Comparison of ENCODE assay signal across 8 cellular contexts in genomic region chr2:219598308-219599078, GRCh38. TPM values are rescaled to one million over a fixed set of nuclear protein-coding genes. Genes with fewer than 3 reads are reported as not detected.
A peak's percentile ranks its signal among the peaks of the same experiment; 100 is the strongest.
DNase-seq lines count a peak whose midpoint lies in the region; ATAC-seq and TF ChIP-seq lines count a peak whose summit lies in the region.

No MANE protein-coding gene starts in this region.

- 28% methylated on average over 9 of the region's 9 CpGs for WGBS in liver
- 32 to 33% methylated on average over 9 of the region's 9 CpGs for WGBS in upper lobe of left lung, 2 donors

- TF ChIP-seq POLR2A in upper lobe of left lung (IDR thresholded peaks at IDR 0.05) = no peak

- DNase-seq in right atrium auricular region (ENCODE audit: low spot score) (no peak), Right ventricle myocardium inferior (ENCODE audit: missing footprints) (no peak), upper lobe of left lung (no peak), middle frontal gyrus (ENCODE audit: extremely low spot score, low spot score) (no peak), putamen (ENCODE audit: low spot score) (no peak)
- no peak for DNase-seq in activated naive CD8-positive, alpha-beta T cell treated with anti-CD3 and anti-CD28 coated beads for 36 hours
- DNase-seq in activated CD4-positive, alpha-beta T cell treated with anti-CD3 and anti-CD28 coated beads for 1 hour = no peak

- ATAC-seq in Right ventricle myocardium inferior = no peak
- no peak for ATAC-seq in upper lobe of left lung (ENCODE audit: low FRiP score in 2 of 2)

- H3K36me3 ChIP-seq in right atrium auricular region (peaks cover 15% of the 10 kb centered on the region), liver (ENCODE audit: control insufficient read depth in 4 of 4, insufficient read depth in 3 of 4, low read depth in 1 of 4, low read length in 3 of 4) (peaks cover 0 to 12% (median 4%) of the 10 kb centered on the region in 4 donors), upper lobe of left lung (peaks cover 9 to 25% (median 16%) of the 10 kb centered on the region in 4 donors)

- peak overlapping the region; percentile 0 to 86 for H3K9ac ChIP-seq in liver (ENCODE audit: low read depth in 1 of 2, low read length in 2 of 2)

- H3K27me3 ChIP-seq in right atrium auricular region (no peaks in the 10 kb centered on the region), liver (ENCODE audit: control insufficient read depth in 4 of 4, insufficient read depth in 4 of 4, low read length in 3 of 4) (no peaks in the 10 kb centered on the region), upper lobe of left lung (no peaks in the 10 kb centered on the region)

- H3K4me3 ChIP-seq in right atrium auricular region (peak overlapping the region; percentile 68 to 72), liver (ENCODE audit: low read depth in 1 of 3, low read length in 3 of 3) (peak overlapping the region; percentile 66 to 94 (median 92)), upper lobe of left lung (peak overlapping the region; percentile 60 to 88 (median 68))

- peaks cover 3% of the 10 kb centered on the region for H3K27me3 Mint-ChIP-seq in activated naive CD8-positive, alpha-beta T cell treated with anti-CD3 and anti-CD28 coated beads for 36 hours

- no peaks in the 10 kb centered on the region for H3K9me3 Mint-ChIP-seq in activated naive CD8-positive, alpha-beta T cell treated with anti-CD3 and anti-CD28 coated beads for 36 hours

- peak overlapping the region; percentile 93 for H3K27ac Mint-ChIP-seq in activated naive CD8-positive, alpha-beta T cell treated with anti-CD3 and anti-CD28 coated beads for 36 hours

- TF ChIP-seq CTCF in right atrium auricular region (IDR thresholded peaks at IDR 0.05) (no peak), liver (IDR thresholded peaks at IDR 0.05; ENCODE audit: low read depth, low read length, missing input control) (no peak), upper lobe of left lung (IDR thresholded peaks at IDR 0.05) (no peak)

- intact Hi-C loops in Right ventricle myocardium inferior (cut with DNase I) = no loop called here

- no peak for TF ChIP-seq RAD21 in liver (IDR thresholded peaks at IDR 0.05)

- H3K27ac ChIP-seq in right atrium auricular region (peak overlapping the region; percentile 89 to 98), liver (ENCODE audit: low read depth in 1 of 2, low read length in 2 of 2) (peak overlapping the region; percentile 75 to 88), upper lobe of left lung (peak overlapping the region; percentile 85 to 90 (median 88))

- H3K4me1 ChIP-seq in right atrium auricular region (peaks cover 0 to 23% of the 10 kb centered on the region in 2 donors), liver (ENCODE audit: control insufficient read depth in 4 of 4, insufficient read depth in 4 of 4, low read length in 3 of 4) (peaks cover 0 to 9% (median 7%) of the 10 kb centered on the region in 4 donors), upper lobe of left lung (peaks cover 6 to 20% (median 8%) of the 10 kb centered on the region in 4 donors)

- TF ChIP-seq EP300 in upper lobe of left lung (IDR thresholded peaks at IDR 0.05) = no peak

- H3K9me3 ChIP-seq in right atrium auricular region = no peaks in the 10 kb centered on the region
- H3K9me3 ChIP-seq in liver (ENCODE audit: control insufficient read depth in 4 of 4, low read length in 3 of 4) = no peaks in the 10 kb centered on the region
- H3K9me3 ChIP-seq in upper lobe of left lung = no peaks in the 10 kb centered on the region

- peak overlapping the region; percentile 93 for H3K4me3 Mint-ChIP-seq in activated naive CD8-positive, alpha-beta T cell treated with anti-CD3 and anti-CD28 coated beads for 36 hours

- peaks cover 24% of the 10 kb centered on the region for H3K4me1 Mint-ChIP-seq in activated naive CD8-positive, alpha-beta T cell treated with anti-CD3 and anti-CD28 coated beads for 36 hours

- peaks cover 10% of the 10 kb centered on the region for H3K36me3 Mint-ChIP-seq in activated naive CD8-positive, alpha-beta T cell treated with anti-CD3 and anti-CD28 coated beads for 36 hours

TF ChIP-seq in liver, 16 proteins besides CTCF, POLR2A, EP300 and RAD21:
- no peak for TF ChIP-seq EGR1 (IDR thresholded peaks at IDR 0.05; ENCODE audit: low read depth in 2 of 2)
- peak in 1 of 2 donors; percentile 28 for TF ChIP-seq HNF4A (conservative IDR thresholded peaks at IDR 0.05)
TF ChIP-seq in liver: peak in this region for 1.

RNA-seq across cellular contexts. Expression of gene STK11IP, which starts 0.8 kb away (rescaled TPM):
- total RNA-seq in right atrium auricular region (1 to 10 TPM; 5.5 to 6.6 TPM), Right ventricle myocardium inferior (13.9 TPM), liver (1 to 10 TPM; 7.1 to 8.4 TPM), upper lobe of left lung (10 to 100 TPM; 16.0 to 77.5 (median 35.6) TPM)
- 10 to 100 TPM; 24.5 to 25.3 TPM for total RNA-seq in activated naive CD8-positive, alpha-beta T cell treated with anti-CD3 and anti-CD28 coated beads for 36 hours
- 1 to 10 TPM; 2.9 to 5.7 TPM for polyA plus RNA-seq in liver

RNA-seq across cellular contexts. Expression of gene INHA, which starts 26.4 kb away (rescaled TPM):
- 10 to 100 TPM in 1 of 2 donors, 1 to 10 TPM in 1; 1.0 to 28.3 TPM for total RNA-seq in right atrium auricular region
- 1.9 TPM for total RNA-seq in Right ventricle myocardium inferior
- total RNA-seq in activated naive CD8-positive, alpha-beta T cell treated with anti-CD3 and anti-CD28 coated beads for 36 hours = not detected
- under 1 TPM; 0.08 to 0.14 TPM for total RNA-seq in liver
- under 1 TPM; 0.03 to 0.15 TPM for polyA plus RNA-seq in liver
- total RNA-seq in upper lobe of left lung = 1 to 10 TPM in 1 of 6 donors, under 1 TPM in 2, not detected in 3; 0.24 to 7.3 (median 0.43) TPM

RNA-seq across cellular contexts. Expression of gene OBSL1, which starts 27.2 kb away (rescaled TPM):
- 100 to 1,000 TPM; 150 to 157 TPM for total RNA-seq in right atrium auricular region
- 158 TPM for total RNA-seq in Right ventricle myocardium inferior
- 1 to 10 TPM; 1.7 to 2.0 TPM for total RNA-seq in activated naive CD8-positive, alpha-beta T cell treated with anti-CD3 and anti-CD28 coated beads for 36 hours
- 10 to 100 TPM; 23.6 to 35.3 TPM for total RNA-seq in liver
- polyA plus RNA-seq in liver = 10 to 100 TPM; 14.2 to 30.9 TPM
- total RNA-seq in upper lobe of left lung = 100 to 1,000 TPM in 2 of 6 donors, 10 to 100 TPM in 4; 38.2 to 303 (median 67.4) TPM

RNA-seq across cellular contexts. Expression of gene SLC4A3, which starts 28.9 kb away (rescaled TPM):
- total RNA-seq in right atrium auricular region (100 to 1,000 TPM; 270 to 502 TPM), Right ventricle myocardium inferior (445 TPM), liver (under 1 TPM; 0.08 to 0.19 TPM), upper lobe of left lung (10 to 100 TPM in 1 of 6 donors, 1 to 10 TPM in 3, under 1 TPM in 2; 0.30 to 14.7 (median 2.1) TPM)
- under 1 TPM in 1 of 2 experiments, not detected in 1; 0.10 TPM for total RNA-seq in activated naive CD8-positive, alpha-beta T cell treated with anti-CD3 and anti-CD28 coated beads for 36 hours
- polyA plus RNA-seq in liver = under 1 TPM; 0.08 TPM

RNA-seq across cellular contexts. Expression of gene TMEM198, which starts 54.7 kb away (rescaled TPM):
- total RNA-seq in right atrium auricular region = 1 to 10 TPM; 1.8 to 4.3 TPM
- 2.7 TPM for total RNA-seq in Right ventricle myocardium inferior
- total RNA-seq in activated naive CD8-positive, alpha-beta T cell treated with anti-CD3 and anti-CD28 coated beads for 36 hours = 1 to 10 TPM; 3.5 to 4.2 TPM
- 1 to 10 TPM; 1.1 to 1.8 TPM for total RNA-seq in liver
- polyA plus RNA-seq in liver = 1 to 10 TPM in 1 of 2 donors, under 1 TPM in 1; 0.74 to 1.9 TPM
- 10 to 100 TPM in 1 of 6 donors, 1 to 10 TPM in 5; 1.9 to 12.6 (median 4.2) TPM for total RNA-seq in upper lobe of left lung

Comparison
In these comparisons a context has a peak if more than half of its experiments do, and no peak if none do; other contexts are left out.
1. RNA of gene OBSL1, which starts 27.2 kb away (total RNA-seq): 158 TPM in Right ventricle myocardium inferior (single experiment), 150 to 157 TPM in right atrium auricular region, 38.2 to 303 TPM in upper lobe of left lung and 23.6 to 35.3 TPM in liver; 1.7 to 2.0 TPM in activated naive CD8-positive, alpha-beta T cell treated with anti-CD3 and anti-CD28 coated beads for 36 hours; every median in the first group is over 4 times any median in the second.
2. Peak in every context shown above with its lines, with median percentiles within 50 percentile points of each other: H3K27ac ChIP-seq and H3K4me3 ChIP-seq.